Comparison of ENCODE assay signal across 8 cellular contexts in the genomic region with DNA sequence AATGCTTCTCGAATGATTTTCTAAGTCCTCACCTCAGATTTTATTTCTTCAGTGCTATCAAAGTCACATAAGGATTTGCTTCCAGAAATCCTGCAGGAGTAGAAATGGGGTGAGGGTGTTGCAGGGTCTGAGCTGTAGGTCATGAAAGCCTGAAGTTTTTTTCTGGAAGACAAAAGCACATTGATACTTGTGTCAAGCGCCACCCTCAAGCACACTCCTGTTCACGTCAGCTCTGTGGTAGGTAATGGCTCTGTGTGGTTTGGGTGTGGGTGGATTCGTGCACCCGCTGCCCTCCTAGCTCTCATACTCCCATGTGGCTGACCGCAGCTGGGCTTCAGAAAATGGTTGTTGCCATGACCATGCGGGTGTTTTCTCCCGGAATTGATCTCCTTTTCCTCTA. TPM values are rescaled to one million over a fixed set of nuclear protein-coding genes. Genes with fewer than 3 reads are reported as not detected.
DNase-seq lines count a peak whose midpoint lies in the region; ATAC-seq, FAIRE-seq and TF ChIP-seq lines count a peak whose summit lies in the region.

No MANE protein-coding gene starts in this region.

- no peaks in the 10 kb centered on the region for H3K27me3 ChIP-seq in astrocyte (ENCODE audit: insufficient read depth, low read length)

- peaks cover 56% of the 10 kb centered on the region for H3K4me1 Mint-ChIP-seq in HFFc6 (ENCODE audit: low read depth)
- H3K4me1 Mint-ChIP-seq in astrocyte (ENCODE audit: low read depth, unreplicated experiment) = peaks cover 20% of the 10 kb centered on the region
- no peaks in the 10 kb centered on the region for H3K4me1 Mint-ChIP-seq in immature natural killer cell

- no peaks in the 10 kb centered on the region for H3K79me2 ChIP-seq in astrocyte (ENCODE audit: insufficient read depth, low read length)

- peak overlapping the region; percentile 98 for H3K27ac ChIP-seq in astrocyte (ENCODE audit: low read depth, low read length)

- peak; percentile 74 for DNase-seq in HFFc6
- peak; percentile 98 for DNase-seq in astrocyte (ENCODE audit: low read depth)
- DNase-seq in immature natural killer cell = peak in 2 of 3 donors; percentile 10 to 22
- peak; percentile 89 for DNase-seq in stromal cell of bone marrow (ENCODE audit: low read depth)
- no peak for DNase-seq in GOT3 (lab: John Stamatoyannopoulos, UW)
- no peak for DNase-seq in HuH-7 (ENCODE audit: low spot score)
- no peak for DNase-seq in MV-4-11 (lab: John Stamatoyannopoulos, UW)

- H3K9ac ChIP-seq in astrocyte (ENCODE audit: low read length) = peak overlapping the region; percentile 90

- peak overlapping the region; percentile 59 for H3K4me3 ChIP-seq in astrocyte (ENCODE audit: insufficient read depth, low read depth, low read length)

- H3K9me3 ChIP-seq in astrocyte (ENCODE audit: insufficient read depth, low read depth, low read length) = no peaks in the 10 kb centered on the region

- peaks cover 2% of the 10 kb centered on the region for H3K27me3 Mint-ChIP-seq in HFFc6 (ENCODE audit: insufficient read depth)
- peaks cover 5% of the 10 kb centered on the region for H3K27me3 Mint-ChIP-seq in astrocyte (ENCODE audit: low read depth, unreplicated experiment)
- peaks cover 2 to 5% (median 3%) of the 10 kb centered on the region in 3 donors for H3K27me3 Mint-ChIP-seq in immature natural killer cell (ENCODE audit: low read depth in 3 of 3)

- H3K4me1 ChIP-seq in astrocyte (ENCODE audit: insufficient read depth, low read length) = peaks cover 32% of the 10 kb centered on the region

- H2AFZ ChIP-seq in astrocyte (ENCODE audit: low read depth, low read length) = peak overlapping the region; percentile 31

- H3K4me3 Mint-ChIP-seq in HFFc6 (peak overlapping the region; percentile 85), astrocyte (ENCODE audit: unreplicated experiment) (no peak overlapping the region), immature natural killer cell (peak overlapping the region in 2 of 5 donors; percentile 10 to 51)

- no peaks in the 10 kb centered on the region for H4K20me1 ChIP-seq in astrocyte (ENCODE audit: insufficient read depth, low read length)

- no peaks in the 10 kb centered on the region for H3K36me3 ChIP-seq in astrocyte (ENCODE audit: insufficient read depth, low read length)

- H3K27ac Mint-ChIP-seq in HFFc6 (peak overlapping the region; percentile 100), astrocyte (ENCODE audit: unreplicated experiment) (peak overlapping the region; percentile 98), immature natural killer cell (no peak overlapping the region)

- H3K4me2 ChIP-seq in astrocyte (ENCODE audit: low read length) = peak overlapping the region; percentile 87

- ATAC-seq in HG03095 (IDR thresholded peaks at IDR 0.05; ENCODE audit: unreplicated experiment) = no peak

- H3K9me3 Mint-ChIP-seq in HFFc6 (no peaks in the 10 kb centered on the region), astrocyte (ENCODE audit: unreplicated experiment) (peaks cover 9% of the 10 kb centered on the region), immature natural killer cell (no peaks in the 10 kb centered on the region)

- TF ChIP-seq CTCF in HFFc6 (IDR thresholded peaks at IDR 0.05) (no peak), astrocyte (IDR thresholded peaks at IDR 0.05; ENCODE audit: insufficient read depth, low read depth, low read length) (no peak)

- no peak for FAIRE-seq in astrocyte (lab: Jason Lieb, UNC)

- H3K36me3 Mint-ChIP-seq in HFFc6 (ENCODE audit: low read depth) (no peaks in the 10 kb centered on the region), astrocyte (ENCODE audit: low read depth, unreplicated experiment) (no peaks in the 10 kb centered on the region), immature natural killer cell (no peaks in the 10 kb centered on the region)

RNA-seq across cellular contexts. Expression of a gene that starts 39.9 kb away (rescaled TPM):
- total RNA-seq in HFFc6 (2021; fragmentation: NEBNext Ultra II Directional; extraction: Animal tissue kit (Norgen Biotek cat#: 25700)) = under 1 TPM in 2 of 6 experiments, not detected in 4; 0.39 to 0.57 TPM
- not detected in 2 replicates for total RNA-seq in astrocyte
- polyA plus RNA-seq in immature natural killer cell = not detected

RNA-seq across cellular contexts. Expression of a gene that starts 59.8 kb away (rescaled TPM):
- total RNA-seq in HFFc6 (2021; fragmentation: NEBNext Ultra II Directional; extraction: Animal tissue kit (Norgen Biotek cat#: 25700)) = 10 to 100 TPM; 10.3 to 21.8 (median 19.0) TPM
- total RNA-seq in astrocyte = 2.8 and 3.1 TPM in 2 replicates
- polyA plus RNA-seq in immature natural killer cell = 1 to 10 TPM in 1 of 3 donors, under 1 TPM in 2; 0.53 to 1.0 (median 0.67) TPM

Comparison
In these comparisons a context has a peak if more than half of its experiments do, and no peak if none do; other contexts are left out.
1. DNase-seq: peak in HFFc6 (single experiment), astrocyte (single experiment), immature natural killer cell (2 of 3) and stromal cell of bone marrow (single experiment); none in GOT3 (single experiment), HuH-7 (single experiment) and MV-4-11 (single experiment).
2. H3K27ac Mint-ChIP-seq: peak in HFFc6 (single experiment) and astrocyte (single experiment); none in immature natural killer cell (0 of 6).